Comparison of ENCODE assay signal across 26 cellular contexts in the genomic region with DNA sequence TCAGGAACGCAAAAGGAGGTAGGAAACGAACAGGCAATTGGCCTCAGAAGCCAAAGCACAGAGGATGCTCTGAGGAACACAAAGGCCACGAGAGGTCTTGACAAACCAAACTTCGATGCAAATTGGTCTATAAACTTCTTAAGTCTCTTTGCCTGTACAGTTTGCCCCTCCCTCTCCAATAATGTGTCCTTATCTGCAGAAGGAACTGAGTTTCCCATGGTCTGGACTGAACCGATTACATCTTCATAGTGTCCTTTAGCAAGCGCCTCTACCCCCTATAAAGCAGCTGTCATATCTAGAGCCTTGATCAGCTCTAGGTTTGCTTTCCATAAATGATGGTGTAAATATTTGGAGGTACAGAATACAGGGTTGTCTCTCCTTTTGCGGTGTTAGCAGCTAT. TPM values are rescaled to one million over a fixed set of nuclear protein-coding genes. Genes with fewer than 3 reads are reported as not detected.
A peak's percentile ranks its signal among the peaks of the same experiment; 100 is the strongest.
DNase-seq lines count a peak whose midpoint lies in the region; ATAC-seq, FAIRE-seq and TF ChIP-seq lines count a peak whose summit lies in the region.
"Had no signal": no experiment of that assay in that cellular context is flagged by ENCODE, and none has a peak within 500 bp of the region (broad histone marks: within the 10 kb centered on the region; RNA-seq: fewer than 3 reads in every experiment).

No MANE protein-coding gene starts in this region.

- H3K36me3 ChIP-seq in mucosa of descending colon (ENCODE audit: low read depth), result no peaks in the 10 kb centered on the region
- no peaks in the 10 kb centered on the region for H3K36me3 ChIP-seq in pancreas
- H3K36me3 ChIP-seq: BE2C; BLaER1 treated with 17β-estradiol and CSF1 and Interleukin-3, amounts not matched to agents 10 nM and 100 nM had no signal

- peaks cover 25% of the 10 kb centered on the region for H3K4me1 ChIP-seq in mucosa of descending colon (ENCODE audit: low read depth)
- no peaks in the 10 kb centered on the region for H3K4me1 ChIP-seq in pancreas
- H3K4me1 ChIP-seq: A549; BLaER1 treated with 17β-estradiol and CSF1 and Interleukin-3, amounts not matched to agents 10 nM and 100 nM had no signal

- H3K27me3 ChIP-seq in pancreas, result no peaks in the 10 kb centered on the region
- H3K27me3 ChIP-seq: BE2C; BLaER1 treated with 17β-estradiol and CSF1 and Interleukin-3, amounts not matched to agents 10 nM and 100 nM had no signal

- TF ChIP-seq CTCF in LNCaP clone FGC (IDR thresholded peaks at IDR 0.05; ENCODE audit: control insufficient read depth, extremely low read depth, insufficient read depth) (no peak), mucosa of descending colon (IDR thresholded peaks at IDR 0.05) (no peak), pancreas (IDR thresholded peaks at IDR 0.05) (no peak)

- H3K4me3 ChIP-seq in LNCaP clone FGC (ENCODE audit: low read depth, low read length) (no peak overlapping the region), mucosa of descending colon (no peak overlapping the region), pancreas (no peak overlapping the region)
- H3K4me3 ChIP-seq: A549; BLaER1 treated with 17β-estradiol and CSF1 and Interleukin-3, amounts not matched to agents 10 nM and 100 nM; GM23248 had no signal

- H3K9me3 ChIP-seq in mucosa of descending colon (no peaks in the 10 kb centered on the region), pancreas (no peaks in the 10 kb centered on the region)
- H3K9me3 ChIP-seq: A549; BE2C; BLaER1 treated with 17β-estradiol and CSF1 and Interleukin-3, amounts not matched to agents 10 nM and 100 nM had no signal

- intact Hi-C loops in mucosa of descending colon (cut with DNase I, micrococcal nuclease) (no loop called here), pancreas (cut with DNase I) (no loop called here)

- DNase-seq in ELF-1 (ENCODE audit: low read depth, low spot score) (peak; percentile 16), LNCaP clone FGC (ENCODE audit: low read depth) (peak; percentile 85), islet precursor cell (peak; percentile 71), mucosa of descending colon (no peak), SHP77 treated with DMSO at 0.1 percent for 48 hours (lab: John Stamatoyannopoulos, UW) (no peak), pancreas (no peak)
- DNase-seq: 8988T; ACHN; AML-193; BE2C; CD4-positive, alpha-beta T cell; CD8-positive, alpha-beta memory T cell; DMS 273 treated with DMSO at 0.1 percent for 48 hours; DMS79; EL; GF-D8; GM23248; H7; HCEC 1CT had no signal

- WGBS in pancreas, 2 donors, result 65 to 70% methylated on average over 7 of the region's 7 CpGs

- ATAC-seq in mucosa of descending colon, result peak; percentile 72
- no peak for ATAC-seq in pancreas
- no peak for ATAC-seq in GM21619 (IDR thresholded peaks at IDR 0.05; ENCODE audit: unreplicated experiment)
- ATAC-seq: A549 had no signal

- no peak for FAIRE-seq in pancreas (lab: Jason Lieb, UNC)
- FAIRE-seq: A549, D721Med, GM12891, GM18507, H1 had no signal

- no peak overlapping the region for H3K27ac ChIP-seq in pancreas
- H3K27ac ChIP-seq: A549; BLaER1 treated with 17β-estradiol and CSF1 and Interleukin-3, amounts not matched to agents 10 nM and 100 nM; GM23248 had no signal

RNA-seq across cellular contexts. Expression of a gene that starts 3.1 kb away (rescaled TPM):
- 10 to 100 TPM in 1 of 3 donors, 1 to 10 TPM in 2; 4.8 to 17.5 (median 5.7) TPM for total RNA-seq in mucosa of descending colon
- 10 to 100 TPM in 1 of 6 donors, 1 to 10 TPM in 5; 1.8 to 10.3 (median 6.2) TPM for total RNA-seq in pancreas
- 10 to 100 TPM; 20.9 to 31.6 TPM for polyA plus RNA-seq in pancreas
- polyA plus RNA-seq: CD8-positive, alpha-beta memory T cell had no signal

Comparison
In these comparisons a context has a peak if more than half of its experiments do, and no peak if none do; other contexts are left out.
1. DNase-seq: peak in ELF-1 (single experiment), LNCaP clone FGC (single experiment) and islet precursor cell (single experiment); none in mucosa of descending colon (0 of 3), SHP77 treated with DMSO at 0.1 percent for 48 hours (single experiment) and pancreas (0 of 6).